1 cellular context compared by ENCODE assay signal in genomic region chr7:75914169-75914654, GRCh38.
TF ChIP-seq lines count a peak whose summit lies in the region.

No MANE protein-coding gene starts in this region.

TF ChIP-seq in H1, 55 proteins besides CTCF, POLR2A, EP300 and RAD21:
- TF ChIP-seq, protein P1, sequence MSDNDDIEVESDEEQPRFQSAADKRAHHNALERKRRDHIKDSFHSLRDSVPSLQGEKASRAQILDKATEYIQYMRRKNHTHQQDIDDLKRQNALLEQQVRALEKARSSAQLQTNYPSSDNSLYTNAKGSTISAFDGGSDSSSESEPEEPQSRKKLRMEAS (IDR thresholded peaks at IDR 0.05) = peak; percentile 9; the same call in 1 of the 2 replicates
- no peak for TF ChIP-seq JUN (IDR thresholded peaks at IDR 0.05; ENCODE audit: low read depth, low read length)
